1 cellular context compared by ENCODE assay signal in genomic region chr17:81927653-81928496, GRCh38.
TF ChIP-seq lines count a peak whose summit lies in the region.

Gene MAFG, minus strand, starts transcription at chr17:81927735. Its CDS starts 4,550 bp downstream, at chr17:81923185.

TF ChIP-seq in HEK293, 187 proteins besides CTCF, POLR2A, EP300 and RAD21 (continued from another document and continues in another):
- no peak for TF ChIP-seq PRDM4 (tag by site-specific recombination; IDR thresholded peaks at IDR 0.05)
- no peak for TF ChIP-seq ZNF558 (tag by site-specific recombination; IDR thresholded peaks at IDR 0.05)
- TF ChIP-seq PRDM6 (tag by site-specific recombination; IDR thresholded peaks at IDR 0.05) = no peak
- TF ChIP-seq MYNN (tag by site-specific recombination; IDR thresholded peaks at IDR 0.05; ENCODE audit: borderline replicate concordance) = 0 out of 2 replicates have a peak, but pooled peaks have one; percentile 45
- TF ChIP-seq ZNF561 (tag by site-specific recombination; IDR thresholded peaks at IDR 0.05; ENCODE audit: borderline replicate concordance) = peak; percentile 98
- TF ChIP-seq ZNF660 (tag by site-specific recombination; IDR thresholded peaks at IDR 0.05) = peak; percentile 74; the same call in 1 of the 2 replicates
- TF ChIP-seq KLF9 (tag by site-specific recombination; IDR thresholded peaks at IDR 0.05; ENCODE audit: low read depth) = no peak
- TF ChIP-seq ZNF596 (tag by site-specific recombination; IDR thresholded peaks at IDR 0.05) = peak; percentile 35; the same call in 1 of the 2 replicates
- peak; percentile 36; the same call in 1 of the 2 replicates for TF ChIP-seq ZNF777 (tag by site-specific recombination; IDR thresholded peaks at IDR 0.05; ENCODE audit: borderline replicate concordance)
- peak; percentile 63; the same call in 1 of the 2 replicates for TF ChIP-seq ZBTB44 (tag by site-specific recombination; IDR thresholded peaks at IDR 0.05)
- TF ChIP-seq ZNF677 (tag by site-specific recombination; IDR thresholded peaks at IDR 0.05) = peak; percentile 4; the same call in 1 of the 2 replicates
- TF ChIP-seq ZBTB8A (tag by site-specific recombination; IDR thresholded peaks at IDR 0.05) = peak; percentile 96
- TF ChIP-seq KLF1 (tag by site-specific recombination; IDR thresholded peaks at IDR 0.05) = peak; percentile 59
- peak; percentile 89; the same call in 1 of the 2 replicates for TF ChIP-seq ZNF335 (tag by site-specific recombination; conservative IDR thresholded peaks at IDR 0.05)
- TF ChIP-seq ZBTB20 (tag by site-specific recombination; IDR thresholded peaks at IDR 0.05) = peak; percentile 76; the same call in 1 of the 2 replicates
- no peak for TF ChIP-seq ZNF530 (tag by site-specific recombination; IDR thresholded peaks at IDR 0.05; ENCODE audit: low read depth)
- TF ChIP-seq ZNF626 (tag by site-specific recombination; IDR thresholded peaks at IDR 0.05) = no peak
- TF ChIP-seq ZSCAN30 (tag by site-specific recombination; IDR thresholded peaks at IDR 0.05) = peak; percentile 94
- TF ChIP-seq ZNF692 (tag by site-specific recombination; IDR thresholded peaks at IDR 0.05) = peak; percentile 87
- TF ChIP-seq ZNF214 (tag by site-specific recombination; IDR thresholded peaks at IDR 0.05; ENCODE audit: borderline replicate concordance) = no peak
- peak; percentile 57; the same call in 1 of the 2 replicates for TF ChIP-seq KLF17 (tag by site-specific recombination; IDR thresholded peaks at IDR 0.05)
- peak; percentile 67; the same call in 1 of the 2 replicates for TF ChIP-seq ZBTB17 (tag by site-specific recombination; IDR thresholded peaks at IDR 0.05)
- TF ChIP-seq ZBTB6 (tag by site-specific recombination; IDR thresholded peaks at IDR 0.05) = peak; percentile 99
- TF ChIP-seq PATZ1 (tag by site-specific recombination; IDR thresholded peaks at IDR 0.05) = peak; percentile 91
- peak; percentile 67; the same call in 1 of the 2 replicates for TF ChIP-seq GLIS2 (tag by site-specific recombination; IDR thresholded peaks at IDR 0.05)
- TF ChIP-seq HOXC10 (CRISPR knock-in tag; IDR thresholded peaks at IDR 0.05) = 0 out of 2 replicates have a peak, but pooled peaks have one; percentile 44
- peak; percentile 96 for TF ChIP-seq ZNF549 (tag by site-specific recombination; IDR thresholded peaks at IDR 0.05)
- no peak for TF ChIP-seq ZNF488 (tag by site-specific recombination; IDR thresholded peaks at IDR 0.05)
- TF ChIP-seq KLF8 (tag by site-specific recombination; IDR thresholded peaks at IDR 0.05) = peak; percentile 44; the same call in 1 of the 2 replicates
- TF ChIP-seq ZNF513 (tag by site-specific recombination; IDR thresholded peaks at IDR 0.05) = no peak
- TF ChIP-seq IKZF3 (tag by site-specific recombination; IDR thresholded peaks at IDR 0.05) = peak; percentile 49; the same call in 1 of the 2 replicates
- TF ChIP-seq ZBTB11 (tag by site-specific recombination; conservative IDR thresholded peaks at IDR 0.05; ENCODE audit: low read depth) = no peak
- TF ChIP-seq SP7 (tag by site-specific recombination; IDR thresholded peaks at IDR 0.05) = peak; percentile 23
- TF ChIP-seq HIC1 (tag by site-specific recombination; IDR thresholded peaks at IDR 0.05) = peak; percentile 36; the same call in 1 of the 2 replicates
- no peak for TF ChIP-seq ZNF223 (tag by site-specific recombination; IDR thresholded peaks at IDR 0.05)
- peak; percentile 75 for TF ChIP-seq KLF10 (tag by site-specific recombination; IDR thresholded peaks at IDR 0.05)
- no peak for TF ChIP-seq SCRT2 (tag by site-specific recombination; IDR thresholded peaks at IDR 0.05)
